Comparison of ENCODE assay signal across 1 cellular context in the genomic region with DNA sequence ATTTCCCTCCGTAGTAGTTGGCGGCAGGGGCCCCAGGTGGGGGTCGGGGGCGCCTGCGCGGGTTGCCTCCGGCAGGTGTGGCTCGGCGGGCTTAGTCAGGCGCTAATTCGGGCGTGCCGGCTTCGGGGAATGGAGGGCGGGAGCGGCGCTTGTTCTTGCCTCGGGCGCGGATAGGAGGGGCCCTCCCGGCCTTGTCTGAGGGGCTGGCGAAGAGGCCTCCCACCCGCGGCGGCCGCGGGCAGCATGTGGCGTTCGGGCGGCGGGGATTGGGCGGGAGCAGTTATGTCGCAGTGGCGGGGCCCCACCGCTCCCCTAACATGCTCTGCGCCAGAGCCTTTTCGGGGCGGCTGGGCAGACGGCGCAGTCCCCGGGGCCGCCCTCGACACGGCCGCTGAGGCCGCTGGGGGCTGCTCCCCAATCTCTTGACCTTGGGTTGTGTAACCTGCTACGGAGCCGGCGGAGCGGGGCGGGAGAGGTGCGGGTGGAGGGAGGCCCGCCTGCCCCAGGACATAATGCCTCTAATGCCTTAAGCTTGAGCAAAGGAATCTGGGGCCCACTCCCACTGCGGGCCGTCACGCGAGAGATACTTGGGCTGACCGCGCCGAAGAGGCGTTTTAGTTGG.
TF ChIP-seq lines count a peak whose summit lies in the region.

No MANE protein-coding gene starts in this region.

TF ChIP-seq in H1, 55 proteins besides CTCF, POLR2A, EP300 and RAD21:
- TF ChIP-seq SP1 (IDR thresholded peaks at IDR 0.05; ENCODE audit: low read depth, low read length): no peak
- TF ChIP-seq RXRA (IDR thresholded peaks at IDR 0.05; ENCODE audit: insufficient read depth, low read depth, low read length): no peak
- TF ChIP-seq HDAC2 (IDR thresholded peaks at IDR 0.05; ENCODE audit: borderline replicate concordance in 1 of 2, low read depth in 2 of 2, low read length in 2 of 2): 0 out of 4 replicates have a peak, but pooled peaks of 1 of the 2 experiments have one; percentile 1
- TF ChIP-seq SP4 (IDR thresholded peaks at IDR 0.05; ENCODE audit: low read length): peak; percentile 28; the same call in 1 of the 2 replicates
- no peak for TF ChIP-seq CEBPB (IDR thresholded peaks at IDR 0.05; ENCODE audit: low read depth, low read length)
- TF ChIP-seq, protein P1, sequence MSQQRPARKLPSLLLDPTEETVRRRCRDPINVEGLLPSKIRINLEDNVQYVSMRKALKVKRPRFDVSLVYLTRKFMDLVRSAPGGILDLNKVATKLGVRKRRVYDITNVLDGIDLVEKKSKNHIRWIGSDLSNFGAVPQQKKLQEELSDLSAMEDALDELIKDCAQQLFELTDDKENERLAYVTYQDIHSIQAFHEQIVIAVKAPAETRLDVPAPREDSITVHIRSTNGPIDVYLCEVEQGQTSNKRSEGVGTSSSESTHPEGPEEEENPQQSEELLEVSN (IDR thresholded peaks at IDR 0.05): peak; percentile 8; the same call in 1 of the 2 replicates
- TF ChIP-seq TAF1 (IDR thresholded peaks at IDR 0.05; ENCODE audit: low read depth, low read length): peak; percentile 19; the same call in 1 of the 2 replicates
- TF ChIP-seq PHF8 (conservative IDR thresholded peaks at IDR 0.05; ENCODE audit: low read depth, low read length): peak; percentile 36; the same call in 1 of the 2 replicates
TF ChIP-seq in H1: peak in this region for 5.
